ENCODE assay signal across 12 cellular contexts in the genomic region with DNA sequence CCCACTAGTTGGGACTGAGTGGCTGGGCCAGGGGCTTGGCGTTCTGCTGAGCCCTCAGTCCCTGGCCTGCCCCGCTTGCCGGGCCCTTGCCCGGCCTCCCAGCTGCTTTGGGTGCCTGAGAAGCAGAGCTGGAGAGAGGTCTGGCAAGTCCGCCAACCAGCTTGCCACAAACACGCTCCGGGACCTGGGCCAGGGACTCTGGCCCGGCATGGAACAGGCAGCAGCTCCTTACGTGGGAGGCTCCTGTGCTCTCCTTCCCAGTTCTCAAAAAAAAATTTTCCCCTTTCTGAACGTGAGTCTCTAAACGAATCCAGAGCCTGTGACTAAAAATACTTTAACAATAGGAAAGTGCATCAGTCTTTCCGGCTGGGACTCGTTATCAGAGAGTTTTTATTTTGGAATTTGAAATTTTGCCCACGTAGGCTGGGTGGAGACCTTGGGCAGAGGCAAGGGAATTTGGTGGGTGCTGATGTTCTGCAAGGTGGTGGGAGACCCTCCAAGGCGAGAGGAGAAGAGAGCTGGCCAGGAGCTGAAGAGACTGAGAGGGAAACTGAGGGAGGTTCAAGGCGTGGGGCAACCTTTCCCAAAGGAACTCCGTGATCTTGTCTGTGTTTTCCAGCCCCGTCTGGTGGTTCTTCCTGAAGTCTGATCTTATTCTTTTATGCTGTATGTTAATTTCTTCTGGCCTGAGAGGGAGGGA. TPM values are rescaled to one million over a fixed set of nuclear protein-coding genes. Genes with fewer than 3 reads are reported as not detected.
DNase-seq lines count a peak whose midpoint lies in the region; ATAC-seq, FAIRE-seq and TF ChIP-seq lines count a peak whose summit lies in the region.
"Had no signal": no experiment of that assay in that cellular context is flagged by ENCODE, and none has a peak within 500 bp of the region (broad histone marks: within the 10 kb centered on the region; RNA-seq: fewer than 3 reads in every experiment).

No MANE protein-coding gene starts in this region.

- DNase-seq in cerebellar cortex (ENCODE audit: low spot score) (peak; percentile 79), kidney (peak; percentile 82), sigmoid colon (peak; percentile 97), DMS53 treated with DMSO at 0.1 percent for 48 hours (lab: John Stamatoyannopoulos, UW; ENCODE audit: unreplicated experiment) (no peak), T-helper 9 cell (no peak), RCC 7860 (ENCODE audit: low spot score) (no peak)
- DNase-seq: COR-L47 had no signal

- H3K36me3 ChIP-seq in kidney (ENCODE audit: control insufficient read depth in 1 of 2, insufficient read depth in 2 of 2, low read length in 2 of 2) (no peaks in the 10 kb centered on the region), sigmoid colon (no peaks in the 10 kb centered on the region)
- H3K36me3 ChIP-seq: neutrophil had no signal

- no peaks in the 10 kb centered on the region for H3K27me3 ChIP-seq in sigmoid colon

- peak in 1 of 2 donors; percentile 40 for TF ChIP-seq POLR2A in sigmoid colon (IDR thresholded peaks at IDR 0.05)

- peaks cover 4 to 24% of the 10 kb centered on the region in 2 donors for H3K4me1 ChIP-seq in kidney (ENCODE audit: control insufficient read depth in 1 of 2, insufficient read depth in 1 of 2, low read depth in 1 of 2, low read length in 2 of 2)
- H3K4me1 ChIP-seq in sigmoid colon = peaks cover 0 to 56% (median 41%) of the 10 kb centered on the region in 4 donors

- H3K27ac ChIP-seq in C4-2B (peak overlapping the region; percentile 72), kidney (ENCODE audit: low read depth in 2 of 2, low read length in 2 of 2) (peak overlapping the region; percentile 79 to 87), sigmoid colon (peak overlapping the region; percentile 90 to 96 (median 92))
- H3K27ac ChIP-seq: neutrophil had no signal

- no peak for ATAC-seq in SK-N-SH treated with all-trans-retinoic acid at 6 μM for 48 hours
- ATAC-seq: stimulated activated effector memory CD8-positive, alpha-beta T cell treated with anti-CD3 and anti-CD28 coated beads, Interleukin-12 subunit alpha, Interleukin-12 subunit beta, amount 100 ng/mL, for 72 hours had no signal

- TF ChIP-seq CTCF in C4-2B (conservative IDR thresholded peaks at IDR 0.05) = no peak
- no peak for TF ChIP-seq CTCF in kidney (IDR thresholded peaks at IDR 0.05; ENCODE audit: borderline replicate concordance, extremely low read depth, insufficient read depth)
- no peak for TF ChIP-seq CTCF in sigmoid colon (IDR thresholded peaks at IDR 0.05)

- intact Hi-C loops in kidney (cut with DNase I) = no loop called here
- intact Hi-C loops in sigmoid colon (cut with DNase I) = no loop called here

- no peaks in the 10 kb centered on the region for H3K9me3 ChIP-seq in kidney (ENCODE audit: control insufficient read depth in 1 of 2, low read length in 2 of 2)
- H3K9me3 ChIP-seq in sigmoid colon = no peaks in the 10 kb centered on the region
- H3K9me3 ChIP-seq: neutrophil had no signal

- H3K9ac ChIP-seq in kidney (ENCODE audit: low read length in 2 of 2) = peak overlapping the region in 1 of 2 donors; percentile 66

- TF ChIP-seq EP300 in sigmoid colon (IDR thresholded peaks at IDR 0.05) = peak; percentile 58 to 96 (median 75)

- FAIRE-seq in kidney (lab: Jason Lieb, UNC) (no peak), RCC 7860 (lab: Jason Lieb, UNC) (no peak)

- H3K4me3 ChIP-seq in kidney (ENCODE audit: low read length in 2 of 2) = peak overlapping the region in 1 of 2 donors; percentile 28
- H3K4me3 ChIP-seq in sigmoid colon = peak overlapping the region in 2 of 4 donors; percentile 1 to 11

- 80 to 82% methylated on average over 18 of the region's 18 CpGs for WGBS in sigmoid colon, 2 donors

TF ChIP-seq in SK-N-SH treated with all-trans-retinoic acid at 6 μM for 48 hours, 23 proteins besides CTCF, POLR2A, EP300 and RAD21:
- no peak for TF ChIP-seq SNAI2 (CRISPR knock-in tag; IDR thresholded peaks at IDR 0.05)
- TF ChIP-seq, protein P1, sequence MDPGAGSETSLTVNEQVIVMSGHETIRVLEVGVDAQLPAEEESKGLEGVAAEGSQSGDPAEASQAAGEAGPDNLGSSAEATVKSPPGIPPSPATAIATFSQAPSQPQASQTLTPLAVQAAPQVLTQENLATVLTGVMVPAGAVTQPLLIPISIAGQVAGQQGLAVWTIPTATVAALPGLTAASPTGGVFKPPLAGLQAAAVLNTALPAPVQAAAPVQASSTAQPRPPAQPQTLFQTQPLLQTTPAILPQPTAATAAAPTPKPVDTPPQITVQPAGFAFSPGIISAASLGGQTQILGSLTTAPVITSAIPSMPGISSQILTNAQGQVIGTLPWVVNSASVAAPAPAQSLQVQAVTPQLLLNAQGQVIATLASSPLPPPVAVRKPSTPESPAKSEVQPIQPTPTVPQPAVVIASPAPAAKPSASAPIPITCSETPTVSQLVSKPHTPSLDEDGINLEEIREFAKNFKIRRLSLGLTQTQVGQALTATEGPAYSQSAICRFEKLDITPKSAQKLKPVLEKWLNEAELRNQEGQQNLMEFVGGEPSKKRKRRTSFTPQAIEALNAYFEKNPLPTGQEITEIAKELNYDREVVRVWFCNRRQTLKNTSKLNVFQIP (CRISPR knock-in tag; IDR thresholded peaks at IDR 0.05; ENCODE audit: borderline replicate concordance, low read depth) = no peak
- TF ChIP-seq OSR1 (CRISPR knock-in tag; IDR thresholded peaks at IDR 0.05) = no peak
- no peak for TF ChIP-seq ZNF565 (CRISPR knock-in tag; conservative IDR thresholded peaks at IDR 0.05; ENCODE audit: low read depth)
- TF ChIP-seq RARB (CRISPR knock-in tag; IDR thresholded peaks at IDR 0.05) = no peak
- TF ChIP-seq GLIS3 (CRISPR knock-in tag; IDR thresholded peaks at IDR 0.05) = no peak
- no peak for TF ChIP-seq CSDC2 (CRISPR knock-in tag; IDR thresholded peaks at IDR 0.05)
- no peak for TF ChIP-seq BACH2 (CRISPR knock-in tag; IDR thresholded peaks at IDR 0.05; ENCODE audit: borderline replicate concordance)
- no peak for TF ChIP-seq ZFP30 (CRISPR knock-in tag; IDR thresholded peaks at IDR 0.05)
- TF ChIP-seq, protein P2, sequence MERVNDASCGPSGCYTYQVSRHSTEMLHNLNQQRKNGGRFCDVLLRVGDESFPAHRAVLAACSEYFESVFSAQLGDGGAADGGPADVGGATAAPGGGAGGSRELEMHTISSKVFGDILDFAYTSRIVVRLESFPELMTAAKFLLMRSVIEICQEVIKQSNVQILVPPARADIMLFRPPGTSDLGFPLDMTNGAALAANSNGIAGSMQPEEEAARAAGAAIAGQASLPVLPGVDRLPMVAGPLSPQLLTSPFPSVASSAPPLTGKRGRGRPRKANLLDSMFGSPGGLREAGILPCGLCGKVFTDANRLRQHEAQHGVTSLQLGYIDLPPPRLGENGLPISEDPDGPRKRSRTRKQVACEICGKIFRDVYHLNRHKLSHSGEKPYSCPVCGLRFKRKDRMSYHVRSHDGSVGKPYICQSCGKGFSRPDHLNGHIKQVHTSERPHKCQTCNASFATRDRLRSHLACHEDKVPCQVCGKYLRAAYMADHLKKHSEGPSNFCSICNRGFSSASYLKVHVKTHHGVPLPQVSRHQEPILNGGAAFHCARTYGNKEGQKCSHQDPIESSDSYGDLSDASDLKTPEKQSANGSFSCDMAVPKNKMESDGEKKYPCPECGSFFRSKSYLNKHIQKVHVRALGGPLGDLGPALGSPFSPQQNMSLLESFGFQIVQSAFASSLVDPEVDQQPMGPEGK (CRISPR knock-in tag; IDR thresholded peaks at IDR 0.05; ENCODE audit: borderline replicate concordance) = no peak

RNA-seq across cellular contexts. Expression of a gene that starts 6.8 kb away (rescaled TPM):
- 37.2 TPM for total RNA-seq in kidney
- polyA plus RNA-seq in kidney (ENCODE audit: insufficient read depth, low read depth, low replicate concordance) = 54.1 TPM
- 100 to 1,000 TPM in 3 of 4 donors, 10 to 100 TPM in 1; 41.7 to 276 (median 167) TPM for total RNA-seq in sigmoid colon
- polyA plus RNA-seq in sigmoid colon = 10 to 100 TPM; 31.2 to 65.9 (median 45.0) TPM

RNA-seq across cellular contexts. Expression of a gene that starts 25.3 kb away (rescaled TPM):
- total RNA-seq in kidney (32.1 TPM), sigmoid colon (10 to 100 TPM; 30.2 to 48.7 (median 38.2) TPM)
- polyA plus RNA-seq in kidney (ENCODE audit: insufficient read depth, low read depth, low replicate concordance) (53.0 TPM), sigmoid colon (10 to 100 TPM; 58.9 to 64.5 (median 61.7) TPM)

RNA-seq across cellular contexts. Expression of a gene that starts 35.1 kb away (rescaled TPM):
- 0.31 TPM for total RNA-seq in kidney
- not detected for polyA plus RNA-seq in kidney (ENCODE audit: insufficient read depth, low read depth, low replicate concordance)
- 1 to 10 TPM in 2 of 4 donors, under 1 TPM in 1, not detected in 1; 0.41 to 5.7 (median 1.2) TPM for total RNA-seq in sigmoid colon
- polyA plus RNA-seq in sigmoid colon = under 1 TPM in 1 of 3 donors, not detected in 2; 0.61 TPM
- total RNA-seq: LHCN-M2 had no signal

RNA-seq across cellular contexts. Expression of a gene that starts 37.7 kb away (rescaled TPM):
- total RNA-seq in kidney = 52.3 TPM
- 22.3 TPM for polyA plus RNA-seq in kidney (ENCODE audit: insufficient read depth, low read depth, low replicate concordance)
- 10 to 100 TPM in 2 of 4 donors, 1 to 10 TPM in 2; 9.2 to 11.1 (median 10.1) TPM for total RNA-seq in sigmoid colon
- 10 to 100 TPM in 1 of 3 donors, 1 to 10 TPM in 2; 4.2 to 17.0 (median 4.9) TPM for polyA plus RNA-seq in sigmoid colon

Comparison
In these comparisons a context has a peak if more than half of its experiments do, and no peak if none do; other contexts are left out.
1. DNase-seq: peak in cerebellar cortex (single experiment), kidney (single experiment) and sigmoid colon (single experiment); none in DMS53 treated with DMSO at 0.1 percent for 48 hours (single experiment), T-helper 9 cell (single experiment) and RCC 7860 (single experiment).
2. Peak in every context shown above with its lines, with median percentiles within 50 percentile points of each other: H3K27ac ChIP-seq.